In the genomic region with DNA sequence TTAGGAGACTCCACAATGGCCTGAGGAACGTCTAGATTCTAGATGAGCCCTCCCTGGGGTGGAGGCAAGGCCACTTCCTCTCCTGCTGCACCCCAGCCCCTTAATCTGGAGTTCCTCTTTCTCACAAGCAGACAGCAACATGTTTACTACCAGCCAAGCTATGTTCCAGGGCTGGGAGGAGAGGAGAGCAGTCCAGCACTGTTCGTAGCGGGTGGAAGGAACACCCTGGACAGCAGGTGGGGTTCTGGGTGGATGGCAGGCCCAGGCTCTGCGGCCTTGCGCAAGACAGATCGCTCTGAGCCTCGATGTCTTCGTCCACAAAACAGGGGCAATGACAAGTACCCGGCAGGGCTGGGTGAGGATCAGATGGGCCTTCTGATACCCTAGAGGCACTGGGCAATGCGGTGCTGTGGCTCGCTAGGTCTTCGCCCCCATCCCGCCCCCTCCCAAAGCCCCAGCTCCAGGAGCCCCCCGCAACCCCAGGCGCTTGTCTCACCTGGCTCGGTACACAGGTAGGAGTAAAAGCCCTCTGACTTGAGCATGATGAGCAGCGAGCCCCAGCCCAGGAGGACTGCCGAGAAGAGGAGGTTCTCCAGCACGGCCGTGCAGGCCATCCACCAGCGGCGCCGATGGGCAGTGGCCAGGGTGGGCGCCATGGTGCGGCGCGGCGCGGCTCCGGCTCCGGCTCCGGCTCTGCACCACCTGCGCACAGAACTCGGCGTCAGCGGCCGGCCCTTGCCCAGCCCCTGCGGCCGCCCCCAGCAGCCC, we compare ENCODE assay signal across 8 cellular contexts. TPM values are rescaled to one million over a fixed set of nuclear protein-coding genes. Genes with fewer than 3 reads are reported as not detected.
A peak's percentile ranks its signal among the peaks of the same experiment; 100 is the strongest.
DNase-seq lines count a peak whose midpoint lies in the region; ATAC-seq, FAIRE-seq and TF ChIP-seq lines count a peak whose summit lies in the region.

No MANE protein-coding gene starts in this region.

- TF ChIP-seq POLR2A in suprapubic skin (IDR thresholded peaks at IDR 0.05), result peak in 1 of 2 donors; percentile 29

- no peaks in the 10 kb centered on the region for H3K27me3 ChIP-seq in DOHH2 (ENCODE audit: control insufficient read depth, low read length)
- H3K27me3 ChIP-seq in KMS-11 (ENCODE audit: insufficient read depth, low read depth), result no peaks in the 10 kb centered on the region
- peaks cover 6% of the 10 kb centered on the region for H3K27me3 ChIP-seq in keratinocyte (ENCODE audit: control insufficient read depth, extremely low read depth, insufficient read depth, low read length)
- no peaks in the 10 kb centered on the region for H3K27me3 ChIP-seq in suprapubic skin

- WGBS in suprapubic skin, result 22% methylated on average over 31 of the region's 39 CpGs

- TF ChIP-seq CTCF in DOHH2 (IDR thresholded peaks at IDR 0.05; ENCODE audit: low read depth, low read length, poor library complexity, severe bottlenecking), result no peak
- no peak for TF ChIP-seq CTCF in KMS-11 (conservative IDR thresholded peaks at IDR 0.05; ENCODE audit: low read depth, low read length)
- TF ChIP-seq CTCF in astrocyte of the cerebellum (IDR thresholded peaks at IDR 0.05; ENCODE audit: low read depth, low read length, missing control alignments), result no peak
- no peak for TF ChIP-seq CTCF in keratinocyte (optimal IDR thresholded peaks at IDR 0.05 in 1 of 3, IDR thresholded peaks at IDR 0.05 in 1 of 3, conservative IDR thresholded peaks at IDR 0.05 in 1 of 3; ENCODE audit: extremely low read depth in 1 of 3, insufficient read depth in 2 of 3, low read length in 3 of 3)
- no peak for TF ChIP-seq CTCF in suprapubic skin (IDR thresholded peaks at IDR 0.05)
- no peak for TF ChIP-seq CTCF in D721Med (IDR thresholded peaks at IDR 0.05; ENCODE audit: insufficient read depth, missing control alignments)

- no peaks in the 10 kb centered on the region for H3K9me1 ChIP-seq in keratinocyte (ENCODE audit: control insufficient read depth, extremely low read depth, insufficient read depth, low read length)

- H4K20me1 ChIP-seq in DOHH2 (ENCODE audit: control insufficient read depth, insufficient read depth, low read depth, low read length) (no peaks in the 10 kb centered on the region), KMS-11 (ENCODE audit: insufficient read depth) (no peaks in the 10 kb centered on the region), keratinocyte (ENCODE audit: control insufficient read depth, extremely low read depth, insufficient read depth, low read length) (no peaks in the 10 kb centered on the region)

- no peak for FAIRE-seq in keratinocyte (lab: Jason Lieb, UNC)
- no peak for FAIRE-seq in D721Med (lab: Jason Lieb, UNC)

- no peak for TF ChIP-seq EP300 in suprapubic skin (IDR thresholded peaks at IDR 0.05)

- H3K79me2 ChIP-seq in DOHH2 (ENCODE audit: control insufficient read depth, low read length) (peaks cover 60% of the 10 kb centered on the region), KMS-11 (ENCODE audit: insufficient read depth, low read depth) (no peaks in the 10 kb centered on the region), keratinocyte (ENCODE audit: control insufficient read depth, insufficient read depth, low read length) (no peaks in the 10 kb centered on the region)

- H3K4me2 ChIP-seq in DOHH2 (ENCODE audit: low read length) (peak overlapping the region; percentile 85), KMS-11 (peak overlapping the region; percentile 70; the same call in 1 of the 2 replicates), keratinocyte (ENCODE audit: control insufficient read depth, extremely low read depth, insufficient read depth, low read depth, low read length) (peak overlapping the region; percentile 95)

- H3K36me3 ChIP-seq in DOHH2 (ENCODE audit: control insufficient read depth, low read length) (peaks cover 53% of the 10 kb centered on the region), KMS-11 (ENCODE audit: insufficient read depth) (no peaks in the 10 kb centered on the region), keratinocyte (ENCODE audit: control insufficient read depth in 2 of 2, extremely low read depth in 1 of 2, insufficient read depth in 2 of 2, low read length in 2 of 2) (peaks cover 0 to 5% of the 10 kb centered on the region in 2 experiments), suprapubic skin (no peaks in the 10 kb centered on the region)

- DNase-seq in astrocyte of the cerebellum (ENCODE audit: low read depth), result no peak
- no peak for DNase-seq in keratinocyte (ENCODE audit: low read depth, low spot score)
- DNase-seq in suprapubic skin (ENCODE audit: low spot score in 2 of 2), result no peak
- DNase-seq in stimulated activated CD8-positive, alpha-beta memory T cell treated with anti-CD3 and anti-CD28 coated beads, Interleukin-4, amount 100 ng/mL, for 48 hours, result no peak
- no peak for DNase-seq in left lobe of liver (ENCODE audit: low spot score)
- no peak for DNase-seq in D721Med (ENCODE audit: insufficient read length, low spot score)

- ATAC-seq in left lobe of liver, result no peak

- dilution Hi-C loops in keratinocyte (cut with MboI; ENCODE audit: extremely low pct_ligation_motif_present, low sequenced_read_pairs), result no loop called here

- peak overlapping the region; percentile 94 for H3K4me3 ChIP-seq in DOHH2 (ENCODE audit: low read length)
- H3K4me3 ChIP-seq in KMS-11 (IDR thresholded peaks at IDR 0.05; ENCODE audit: insufficient read depth, low read depth, low read length), result no peak overlapping the region
- H3K4me3 ChIP-seq in astrocyte of the cerebellum (ENCODE audit: low read depth, low read length), result peak overlapping the region; percentile 60
- H3K4me3 ChIP-seq in keratinocyte (ENCODE audit: control insufficient read depth in 2 of 3, extremely low read depth in 1 of 3, insufficient read depth in 2 of 3, low read depth in 1 of 3, low read length in 3 of 3), result peak overlapping the region; percentile 74 to 76 (median 76)
- H3K4me3 ChIP-seq in suprapubic skin, result peak overlapping the region; percentile 86

- H3K27ac ChIP-seq in DOHH2 (ENCODE audit: low read depth, low read length) (peak overlapping the region; percentile 92), KMS-11 (no peak overlapping the region), keratinocyte (ENCODE audit: control insufficient read depth, insufficient read depth, low read length) (no peak overlapping the region), suprapubic skin (peak overlapping the region; percentile 86)

- H2AFZ ChIP-seq in KMS-11 (ENCODE audit: low read depth) (peak overlapping the region; percentile 71; the same call in 1 of the 2 replicates), keratinocyte (ENCODE audit: control insufficient read depth, low read length) (no peak overlapping the region)

- in situ Hi-C loops in astrocyte of the cerebellum (cut with HindIII; ENCODE audit: low sequenced_read_pairs), result no loop called here

- peak overlapping the region; percentile 85; the same call in 1 of the 2 replicates for H3K9ac ChIP-seq in KMS-11
- peak overlapping the region; percentile 73 for H3K9ac ChIP-seq in keratinocyte (ENCODE audit: control insufficient read depth, extremely low read depth, insufficient read depth, low read length)

- H3K9me2 ChIP-seq in DOHH2 (replicated peaks; ENCODE audit: control insufficient read depth, low read length), result no peaks in the 10 kb centered on the region

- H3K9me3 ChIP-seq in DOHH2 (ENCODE audit: control insufficient read depth, insufficient read depth, low read length) (no peaks in the 10 kb centered on the region), keratinocyte (ENCODE audit: control insufficient read depth, low read depth, low read length) (no peaks in the 10 kb centered on the region), suprapubic skin (no peaks in the 10 kb centered on the region)

- peaks cover 18% of the 10 kb centered on the region for H3F3A ChIP-seq in DOHH2 (ENCODE audit: control insufficient read depth, insufficient read depth)

- H3K4me1 ChIP-seq in DOHH2 (ENCODE audit: control insufficient read depth, low read length), result peaks cover 55% of the 10 kb centered on the region
- peaks cover 13% of the 10 kb centered on the region for H3K4me1 ChIP-seq in KMS-11 (ENCODE audit: low read depth, poor library complexity, severe bottlenecking)
- H3K4me1 ChIP-seq in keratinocyte (ENCODE audit: control insufficient read depth, extremely low read depth, insufficient read depth, low read length), result peaks cover 8% of the 10 kb centered on the region
- H3K4me1 ChIP-seq in suprapubic skin, result peaks cover 48% of the 10 kb centered on the region

RNA-seq across cellular contexts. Expression of gene SLC43A2, which starts 1.2 kb away (rescaled TPM):
- polyA plus RNA-seq in keratinocyte, result 12.7 to 17.0 TPM (median 13.9 TPM) in 3 replicates
- polyA plus RNA-seq in keratinocyte (2011; ENCODE audit: low read depth), result 2.7 TPM
- polyA plus RNA-seq in keratinocyte (2011; cell fraction: cytosol; rRNA removed), result 7.4 and 11.8 TPM in 2 replicates
- polyA plus RNA-seq in keratinocyte (2011; cell fraction: nucleus; rRNA removed), result 35.3 and 40.2 TPM in 2 replicates
- 4.9 and 14.3 TPM in 2 replicates for polyA plus RNA-seq in keratinocyte (2012; ENCODE audit: low replicate concordance)
- 17.8 to 39.3 TPM (median 26.5 TPM) in 3 replicates for polyA minus RNA-seq in keratinocyte
- polyA minus RNA-seq in keratinocyte (2011; cell fraction: cytosol; rRNA and poly(A)+ RNA removed), result 37.4 TPM
- polyA minus RNA-seq in keratinocyte (2011; cell fraction: nucleus; rRNA and poly(A)+ RNA removed), result 38.0 and 53.4 TPM in 2 replicates
- total RNA-seq in suprapubic skin (10 to 100 TPM in 2 of 4 donors, 1 to 10 TPM in 2; 4.8 to 11.8 (median 10.6) TPM), left lobe of liver (3.1 TPM)

RNA-seq across cellular contexts. Expression of gene SCARF1, which starts 18.1 kb away (rescaled TPM):
- polyA plus RNA-seq in keratinocyte, result 0.05 to 0.18 TPM (median 0.06 TPM) in 3 replicates
- not detected for polyA plus RNA-seq in keratinocyte (2011; ENCODE audit: low read depth)
- polyA plus RNA-seq in keratinocyte (2011; cell fraction: cytosol; rRNA removed), result 0.01 TPM in 2 replicates
- polyA plus RNA-seq in keratinocyte (2011; cell fraction: nucleus; rRNA removed), result 0.36 and 0.67 TPM in 2 replicates
- polyA plus RNA-seq in keratinocyte (2012; ENCODE audit: low replicate concordance), result 0.03 and 0.18 TPM in 2 replicates
- polyA minus RNA-seq in keratinocyte, result 0.10 to 0.13 TPM in 2 of 3 replicates, not detected in the other
- not detected for polyA minus RNA-seq in keratinocyte (2011; cell fraction: cytosol; rRNA and poly(A)+ RNA removed)
- 0.32 TPM in 1 of 2 replicates, not detected in the other for polyA minus RNA-seq in keratinocyte (2011; cell fraction: nucleus; rRNA and poly(A)+ RNA removed)
- total RNA-seq in suprapubic skin, result 10 to 100 TPM in 1 of 4 donors, 1 to 10 TPM in 3; 1.8 to 12.4 (median 4.6) TPM
- 12.5 TPM for total RNA-seq in left lobe of liver

RNA-seq across cellular contexts. Expression of gene RILP, which starts 22.3 kb away (rescaled TPM):
- 3.1 to 4.5 TPM (median 3.2 TPM) in 3 replicates for polyA plus RNA-seq in keratinocyte
- 1.3 TPM for polyA plus RNA-seq in keratinocyte (2011; ENCODE audit: low read depth)
- 2.4 and 4.6 TPM in 2 replicates for polyA plus RNA-seq in keratinocyte (2011; cell fraction: cytosol; rRNA removed)
- polyA plus RNA-seq in keratinocyte (2011; cell fraction: nucleus; rRNA removed), result 3.1 and 3.9 TPM in 2 replicates
- polyA plus RNA-seq in keratinocyte (2012; ENCODE audit: low replicate concordance), result 2.0 and 3.8 TPM in 2 replicates
- polyA minus RNA-seq in keratinocyte, result 2.2 to 3.3 TPM (median 2.5 TPM) in 3 replicates
- polyA minus RNA-seq in keratinocyte (2011; cell fraction: cytosol; rRNA and poly(A)+ RNA removed), result 3.8 TPM
- 2.3 TPM in 2 replicates for polyA minus RNA-seq in keratinocyte (2011; cell fraction: nucleus; rRNA and poly(A)+ RNA removed)
- total RNA-seq in suprapubic skin, result 10 to 100 TPM; 11.9 to 26.0 (median 20.1) TPM
- 20.9 TPM for total RNA-seq in left lobe of liver

RNA-seq across cellular contexts. Expression of gene PRPF8, which starts 57.3 kb away (rescaled TPM):
- polyA plus RNA-seq in keratinocyte, result 60.1 to 118 TPM (median 97.5 TPM) in 3 replicates
- 187 TPM for polyA plus RNA-seq in keratinocyte (2011; ENCODE audit: low read depth)
- polyA plus RNA-seq in keratinocyte (2011; cell fraction: cytosol; rRNA removed), result 56.1 and 61.6 TPM in 2 replicates
- 224 and 245 TPM in 2 replicates for polyA plus RNA-seq in keratinocyte (2011; cell fraction: nucleus; rRNA removed)
- polyA plus RNA-seq in keratinocyte (2012; ENCODE audit: low replicate concordance), result 77.2 and 133 TPM in 2 replicates
- 166 to 590 TPM (median 337 TPM) in 3 replicates for polyA minus RNA-seq in keratinocyte
- 153 TPM for polyA minus RNA-seq in keratinocyte (2011; cell fraction: cytosol; rRNA and poly(A)+ RNA removed)
- 210 and 327 TPM in 2 replicates for polyA minus RNA-seq in keratinocyte (2011; cell fraction: nucleus; rRNA and poly(A)+ RNA removed)
- total RNA-seq in suprapubic skin (100 to 1,000 TPM; 186 to 341 (median 220) TPM), left lobe of liver (97.8 TPM)

Comparison
In these comparisons a context has a peak if more than half of its experiments do, and no peak if none do; other contexts are left out.
1. H3K27ac ChIP-seq: peak in DOHH2 (single experiment) and suprapubic skin (single experiment); none in KMS-11 (single experiment) and keratinocyte (single experiment).
2. Peak in every context shown above with its lines, with median percentiles within 50 percentile points of each other: H3K4me2 ChIP-seq.